30 cellular contexts compared by ENCODE assay signal in genomic region chr7:55491346-55491745, GRCh38.
"Had no signal": no experiment of that assay in that cellular context is flagged by ENCODE, and none has a peak within 500 bp of the region (broad histone marks: within the 10 kb centered on the region; RNA-seq: fewer than 3 reads in every experiment).

No MANE protein-coding gene starts in this region.

- H3K4me3 ChIP-seq: ascending aorta, breast epithelium, cardiac muscle cell, coronary artery, dorsolateral prefrontal cortex, gastrocnemius medialis had no signal

- H3K27me3 ChIP-seq: ascending aorta, breast epithelium, cardiac muscle cell, dorsolateral prefrontal cortex, foreskin keratinocyte, gastrocnemius medialis had no signal

- H3K36me3 ChIP-seq: breast epithelium, cardiac muscle cell had no signal

- H3K9me3 Mint-ChIP-seq: activated CD4-positive, alpha-beta memory T cell treated with anti-CD3 and anti-CD28 coated beads, Interleukin-2, amount 10 ng/mL, durations not matched to agents 7 days and 5 days; activated CD4-positive, alpha-beta T cell treated with anti-CD3 and anti-CD28 coated beads, Interleukin-2, amount 10 ng/mL, durations not matched to agents 7 days and 5 days; activated naive CD4-positive, alpha-beta T cell treated with anti-CD3 and anti-CD28 coated beads, Interleukin-2, amount 10 ng/mL, durations not matched to agents 7 days and 5 days; activated naive CD4-positive, alpha-beta T cell treated with anti-CD3 and anti-CD28 coated beads, Interleukin-2, amount 50 U/mL, for 72 hours; activated naive CD8-positive, alpha-beta T cell treated with anti-CD3 and anti-CD28 coated beads, Interleukin-2, amount 10 ng/mL, durations not matched to agents 7 days and 5 days; activated T-cell treated with anti-CD3 and anti-CD28 coated beads, Interleukin-2, amount 50 U/mL, for 4 hours; brain; dendritic cell treated with granulocyte-macrophage colony-stimulating factor and Interleukin-4, amounts not matched to agents 40 ng/mL and 50 ng/mL, for 4 days; endodermal cell had no signal

- DNase-seq: activated CD4-positive, alpha-beta memory T cell treated with anti-CD3 and anti-CD28 coated beads, Interleukin-2, amount 10 ng/mL, durations not matched to agents 7 days and 5 days; activated CD4-positive, alpha-beta T cell treated with anti-CD3 and anti-CD28 coated beads for 1 hour; activated CD4-positive, alpha-beta T cell treated with anti-CD3 and anti-CD28 coated beads for 4 hours; activated CD4-positive, alpha-beta T cell treated with anti-CD3 and anti-CD28 coated beads, Interleukin-2, amount 10 ng/mL, durations not matched to agents 7 days and 5 days; activated CD4-positive, alpha-beta T cell treated with anti-CD3 and anti-CD28 coated beads, Interleukin-2, amount 50 U/mL, for 4 hours; activated CD8-positive, alpha-beta memory T cell treated with anti-CD3 and anti-CD28 coated beads, Interleukin-2, amount 50 U/mL, for 48 hours; activated gamma-delta T cell; activated naive CD4-positive, alpha-beta T cell; activated naive CD4-positive, alpha-beta T cell treated with anti-CD3 and anti-CD28 coated beads, Interleukin-2, amount 10 ng/mL, durations not matched to agents 7 days and 5 days; activated naive CD8-positive, alpha-beta T cell treated with anti-CD3 and anti-CD28 coated beads, Interleukin-2, amount 10 ng/mL, durations not matched to agents 7 days and 5 days; activated T-cell treated with anti-CD3 and anti-CD28 coated beads for 4 hours; activated T-cell treated with anti-CD3 and anti-CD28 coated beads, Interleukin-2, amount 50 U/mL, for 4 hours; central memory CD4-positive, alpha-beta T cell; cerebellar nuclear complex; effector memory CD4-positive, alpha-beta T cell; endodermal cell; foreskin keratinocyte; gastrocnemius medialis; glutamatergic neuron; T-helper 1 cell; T-helper 2 cell had no signal

- H3K4me1 ChIP-seq: ascending aorta, breast epithelium had no signal

- H3K4me3 Mint-ChIP-seq: activated CD4-positive, alpha-beta memory T cell treated with anti-CD3 and anti-CD28 coated beads, Interleukin-2, amount 10 ng/mL, durations not matched to agents 7 days and 5 days; activated CD4-positive, alpha-beta T cell treated with anti-CD3 and anti-CD28 coated beads, Interleukin-2, amount 10 ng/mL, durations not matched to agents 7 days and 5 days; activated naive CD4-positive, alpha-beta T cell treated with anti-CD3 and anti-CD28 coated beads, Interleukin-2, amount 10 ng/mL, durations not matched to agents 7 days and 5 days; activated naive CD8-positive, alpha-beta T cell treated with anti-CD3 and anti-CD28 coated beads, Interleukin-2, amount 10 ng/mL, durations not matched to agents 7 days and 5 days; activated T-cell treated with anti-CD3 and anti-CD28 coated beads, Interleukin-2, amount 50 U/mL, for 4 hours; brain; dendritic cell treated with granulocyte-macrophage colony-stimulating factor and Interleukin-4, amounts not matched to agents 40 ng/mL and 50 ng/mL, for 4 days; endodermal cell had no signal

- H3K27ac ChIP-seq: ascending aorta, breast epithelium, cardiac muscle cell, coronary artery, dorsolateral prefrontal cortex, foreskin keratinocyte, gastrocnemius medialis had no signal

- H3K9me3 ChIP-seq: ascending aorta, breast epithelium, gastrocnemius medialis had no signal

- ATAC-seq: activated naive CD4-positive, alpha-beta T cell treated with anti-CD3 and anti-CD28 coated beads, Interleukin-2, amount 50 U/mL, for 72 hours; activated T-cell treated with anti-CD3 and anti-CD28 coated beads, Interleukin-2, amount 50 U/mL, for 4 hours; esophagus mucosa; foreskin keratinocyte; gastrocnemius medialis had no signal

- H3K27ac Mint-ChIP-seq: activated CD4-positive, alpha-beta memory T cell treated with anti-CD3 and anti-CD28 coated beads, Interleukin-2, amount 10 ng/mL, durations not matched to agents 7 days and 5 days; activated naive CD4-positive, alpha-beta T cell treated with anti-CD3 and anti-CD28 coated beads, Interleukin-2, amount 10 ng/mL, durations not matched to agents 7 days and 5 days; activated naive CD8-positive, alpha-beta T cell treated with anti-CD3 and anti-CD28 coated beads, Interleukin-2, amount 10 ng/mL, durations not matched to agents 7 days and 5 days; dendritic cell treated with granulocyte-macrophage colony-stimulating factor and Interleukin-4, amounts not matched to agents 40 ng/mL and 50 ng/mL, for 4 days; endodermal cell had no signal

- H3K4me1 Mint-ChIP-seq: endodermal cell had no signal

- H3K27me3 Mint-ChIP-seq: activated CD4-positive, alpha-beta memory T cell treated with anti-CD3 and anti-CD28 coated beads, Interleukin-2, amount 10 ng/mL, durations not matched to agents 7 days and 5 days; activated CD4-positive, alpha-beta T cell treated with anti-CD3 and anti-CD28 coated beads, Interleukin-2, amount 10 ng/mL, durations not matched to agents 7 days and 5 days; activated naive CD4-positive, alpha-beta T cell treated with anti-CD3 and anti-CD28 coated beads, Interleukin-2, amount 10 ng/mL, durations not matched to agents 7 days and 5 days; activated naive CD8-positive, alpha-beta T cell treated with anti-CD3 and anti-CD28 coated beads, Interleukin-2, amount 10 ng/mL, durations not matched to agents 7 days and 5 days; brain; dendritic cell treated with granulocyte-macrophage colony-stimulating factor and Interleukin-4, amounts not matched to agents 40 ng/mL and 50 ng/mL, for 4 days had no signal
